In genomic region chr6:56359201-56359899, GRCh38 we compare ENCODE assay signal across 8 cellular contexts.
DNase-seq lines count a peak whose midpoint lies in the region; ATAC-seq and TF ChIP-seq lines count a peak whose summit lies in the region.

No MANE protein-coding gene starts in this region.

- H3K27ac Mint-ChIP-seq in activated T-cell treated with anti-CD3 and anti-CD28 coated beads, Interleukin-2, amount 50 U/mL, for 72 hours = no peak overlapping the region

- H3K36me3 Mint-ChIP-seq in activated T-cell treated with anti-CD3 and anti-CD28 coated beads, Interleukin-2, amount 50 U/mL, for 72 hours (ENCODE audit: insufficient read depth in 2 of 2) = no peaks in the 10 kb centered on the region

- H3K79me2 ChIP-seq in GM23248 (ENCODE audit: insufficient read depth) = no peaks in the 10 kb centered on the region

- ATAC-seq in activated T-cell treated with anti-CD3 and anti-CD28 coated beads, Interleukin-2, amount 50 U/mL, for 72 hours (replicated peaks in 1 of 2) = peak; percentile 67 to 70
- ATAC-seq in upper lobe of right lung = peak; percentile 98

- peaks cover 28% of the 10 kb centered on the region for H3K4me1 ChIP-seq in GM23248 (ENCODE audit: insufficient read depth)
- no peaks in the 10 kb centered on the region for H3K4me1 ChIP-seq in upper lobe of right lung

- intact Hi-C loops in upper lobe of right lung (cut with DNase I) = loop anchor here (10.0 kb wide), 1 partner anchor 235 kb away; no protein-coding TSS in a partner anchor

- in situ Hi-C loops in GM23248 (cut with MboI) = loop anchor here (10.0 kb wide), 2 partner anchors 205 to 235 kb away; no protein-coding TSS in a partner anchor

- H3K4me3 Mint-ChIP-seq in activated T-cell treated with anti-CD3 and anti-CD28 coated beads, Interleukin-2, amount 50 U/mL, for 72 hours = no peak overlapping the region

- H3K4me3 ChIP-seq in GM23248 (no peak overlapping the region), upper lobe of right lung (no peak overlapping the region)

- DNase-seq in Daoy (ENCODE audit: low read depth) (peak; percentile 71), GM23248 (peak; percentile 77), LoVo (ENCODE audit: low spot score) (peak; percentile 77), RKO (ENCODE audit: low spot score) (peak; percentile 79), fibroblast of the conjunctiva (ENCODE audit: low read depth) (peak; percentile 74), nucleus accumbens (lab: John Stamatoyannopoulos, UW) (peak in 48 of 56 donors; percentile 3 to 85 (median 32)), upper lobe of right lung (no peak)
- peak; percentile 51 to 62 for DNase-seq in activated T-cell treated with anti-CD3 and anti-CD28 coated beads, Interleukin-2, amount 50 U/mL, for 72 hours

- H3K4me1 Mint-ChIP-seq in activated T-cell treated with anti-CD3 and anti-CD28 coated beads, Interleukin-2, amount 50 U/mL, for 72 hours (ENCODE audit: low read depth) = peaks cover 16% of the 10 kb centered on the region

- no peaks in the 10 kb centered on the region for H4K20me1 ChIP-seq in GM23248 (ENCODE audit: insufficient read depth)

- peaks cover 30% of the 10 kb centered on the region; the same call in 1 of the 2 replicates for H3F3A ChIP-seq in GM23248 (ENCODE audit: insufficient read depth)

- H3K36me3 ChIP-seq in GM23248 (ENCODE audit: low read depth) (no peaks in the 10 kb centered on the region), upper lobe of right lung (no peaks in the 10 kb centered on the region)

- H2AFZ ChIP-seq in GM23248 = no peak overlapping the region

- no peak overlapping the region for H3K4me2 ChIP-seq in GM23248 (ENCODE audit: unreplicated experiment)

- H3K27me3 ChIP-seq in GM23248 (replicated peaks; ENCODE audit: insufficient read depth) = no peaks in the 10 kb centered on the region
- no peaks in the 10 kb centered on the region for H3K27me3 ChIP-seq in upper lobe of right lung

- H3K9me2 ChIP-seq in GM23248 (ENCODE audit: insufficient read depth) = no peaks in the 10 kb centered on the region

- no peaks in the 10 kb centered on the region for H3K9me3 ChIP-seq in GM23248 (ENCODE audit: low read depth)
- H3K9me3 ChIP-seq in upper lobe of right lung = no peaks in the 10 kb centered on the region

- no peaks in the 10 kb centered on the region for H3K9me3 Mint-ChIP-seq in activated T-cell treated with anti-CD3 and anti-CD28 coated beads, Interleukin-2, amount 50 U/mL, for 72 hours

- TF ChIP-seq CTCF in upper lobe of right lung (IDR thresholded peaks at IDR 0.05) = peak; percentile 80

- WGBS in GM23248 (ENCODE audit: low coverage in 1 of 2, low lambda C conversion rate in 2 of 2, missing lambda C conversion rate in 2 of 2), 2 experiments = 34 to 35% methylated on average over 9 of the region's 9 CpGs

- H3K27ac ChIP-seq in GM23248 = no peak overlapping the region
- H3K27ac ChIP-seq in upper lobe of right lung = no peak overlapping the region

- H3K27me3 Mint-ChIP-seq in activated T-cell treated with anti-CD3 and anti-CD28 coated beads, Interleukin-2, amount 50 U/mL, for 72 hours (ENCODE audit: low read depth) = peaks cover 4% of the 10 kb centered on the region

- no peak overlapping the region for H3K9ac ChIP-seq in GM23248
